Comparison of ENCODE assay signal across 25 cellular contexts in genomic region chr15:73009306-73010091, GRCh38. TPM values are rescaled to one million over a fixed set of nuclear protein-coding genes. Genes with fewer than 3 reads are reported as not detected.
DNase-seq lines count a peak whose midpoint lies in the region; ATAC-seq and TF ChIP-seq lines count a peak whose summit lies in the region.
"Had no signal": no experiment of that assay in that cellular context is flagged by ENCODE, and none has a peak within 500 bp of the region (broad histone marks: within the 10 kb centered on the region; RNA-seq: fewer than 3 reads in every experiment).

No MANE protein-coding gene starts in this region.

- peak; percentile 28 for ATAC-seq in sciatic nerve
- ATAC-seq in activated CD4-positive, CD25-positive, alpha-beta regulatory T cell treated with anti-CD3 and anti-CD28 coated beads, Interleukin-2, amount 50 U/mL, for 24 hours, result no peak
- ATAC-seq: natural killer cell; stimulated activated memory B cell treated with anti-CD40 and anti-IgM and Interleukin-4, amounts not matched to agents 10 μg/mL and 1 μg/mL and 100 μg/mL, for 72 hours had no signal

- DNase-seq in HPDE6-E6E7 (ENCODE audit: extremely low spot score) (peak; percentile 11), NCI-H2171 treated with DMSO at 0.1 percent for 48 hours (lab: John Stamatoyannopoulos, UW) (peak; percentile 83), fibroblast of the aortic adventitia (ENCODE audit: low read depth) (peak; percentile 36), sciatic nerve (ENCODE audit: low spot score) (no peak), NCI-H1417 treated with DMSO at 0.1 percent for 48 hours (lab: John Stamatoyannopoulos, UW) (no peak)
- DNase-seq in activated naive CD4-positive, alpha-beta T cell treated with Interleukin-2 at 50 U/mL for 16 hours, result no peak
- DNase-seq: activated CD4-positive, alpha-beta T cell treated with anti-CD3 and anti-CD28 coated beads, Interleukin-2, amount 10 ng/mL, durations not matched to agents 7 days and 5 days; activated naive CD4-positive, alpha-beta T cell treated with anti-CD3 and anti-CD28 coated beads, Interleukin-2, amount 50 U/mL, for 16 hours; caudate nucleus; dermis blood vessel endothelial cell; heart right ventricle; KBM-7; left ventricle myocardium inferior; natural killer cell; NCI-H187 treated with DMSO at 0.1 percent for 48 hours; NCI-H345; NCI-H82; ovary; right cardiac atrium; stimulated activated CD4-positive, alpha-beta T cell treated with anti-CD3 and anti-CD28 coated beads, Interleukin-4, amount 100 ng/mL, for 1 hour; T-helper 9 cell; WERI-Rb-1 had no signal

- intact Hi-C loops in sciatic nerve (cut with DNase I), result no loop called here

- H3K4me3 ChIP-seq in fibroblast of the aortic adventitia (ENCODE audit: low read depth, low read length), result no peak overlapping the region
- H3K4me3 ChIP-seq: heart right ventricle, left ventricle myocardium inferior, ovary, vagina had no signal

- no peak for TF ChIP-seq CTCF in fibroblast of the aortic adventitia (IDR thresholded peaks at IDR 0.05; ENCODE audit: insufficient read depth, low read length)

RNA-seq across cellular contexts. Expression of gene NEO1, which starts 42.8 kb away (rescaled TPM):
- 26.2 and 72.4 TPM in 2 replicates for total RNA-seq in fibroblast of the aortic adventitia (ENCODE audit: low replicate concordance)
- 56.1 TPM for total RNA-seq in sciatic nerve

Comparison
In these comparisons a context has a peak if more than half of its experiments do, and no peak if none do; other contexts are left out.
1. DNase-seq: peak in HPDE6-E6E7 (single experiment), NCI-H2171 treated with DMSO at 0.1 percent for 48 hours (single experiment) and fibroblast of the aortic adventitia (single experiment); none in sciatic nerve (single experiment), activated naive CD4-positive, alpha-beta T cell treated with Interleukin-2 at 50 U/mL for 16 hours (single experiment) and NCI-H1417 treated with DMSO at 0.1 percent for 48 hours (single experiment).